8 cellular contexts compared by ENCODE assay signal in genomic region chr1:228664399-228664914, GRCh38.
DNase-seq lines count a peak whose midpoint lies in the region; ATAC-seq and TF ChIP-seq lines count a peak whose summit lies in the region.

No MANE protein-coding gene starts in this region.

- intact Hi-C loops in lower leg skin (cut with DNase I; ENCODE audit: low total_unique reads): no loop called here

- TF ChIP-seq CTCF in AG10803 (conservative IDR thresholded peaks at IDR 0.05; ENCODE audit: low read length): peak; percentile 78
- TF ChIP-seq CTCF in lower leg skin (IDR thresholded peaks at IDR 0.05): peak in 1 of 3 donors; percentile 28

- no peaks in the 10 kb centered on the region for H3K36me3 ChIP-seq in HAP-1 (replicated peaks)

- H3K4me1 ChIP-seq in HAP-1: no peaks in the 10 kb centered on the region

- no peak for TF ChIP-seq POLR2A in lower leg skin (IDR thresholded peaks at IDR 0.05)

- H3K27me3 ChIP-seq in HAP-1 (ENCODE audit: low read depth): no peaks in the 10 kb centered on the region

- no peak for ATAC-seq in HG03139 (IDR thresholded peaks at IDR 0.05; ENCODE audit: unreplicated experiment)

- WGBS in lower leg skin, 2 donors: 41 to 42% methylated on average over 14 of the region's 14 CpGs

- H3K9me3 ChIP-seq in HAP-1: no peaks in the 10 kb centered on the region; the same call in 1 of the 2 replicates

- DNase-seq in AG10803 (ENCODE audit: low read depth) (peak; percentile 70), HAP-1 (ENCODE audit: low spot score in 2 of 2) (peak; percentile 59 to 89), NCI-H524 (lab: John Stamatoyannopoulos, UW) (peak; percentile 29 to 70), dedifferentiated amniotic fluid mesenchymal stem cell (ENCODE audit: extremely low spot score) (peak; percentile 74), lower leg skin (ENCODE audit: low spot score in 2 of 2) (peak; percentile 78 to 94)
- DNase-seq in activated CD4-positive, alpha-beta T cell treated with anti-CD3 and anti-CD28 coated beads for 48 hours: peak; percentile 85
- peak; percentile 32 for DNase-seq in stimulated activated CD8-positive, alpha-beta memory T cell treated with anti-CD3 and anti-CD28 coated beads, Interleukin-12 subunit alpha, Interleukin-12 subunit beta, amount 100 ng/mL, for 24 hours (ENCODE audit: extremely low read depth)

- H3K4me3 ChIP-seq in AG10803 (ENCODE audit: low read length) (no peak overlapping the region), HAP-1 (no peak overlapping the region), lower leg skin (ENCODE audit: low read depth, poor library complexity, severe bottlenecking) (no peak overlapping the region)

- in situ Hi-C loops in HAP-1 (cut with MboI; ENCODE audit: low sequenced_read_pairs): no loop called here

Comparison
In these comparisons a context has a peak if more than half of its experiments do, and no peak if none do; other contexts are left out.
1. DNase-seq: peak in every context shown above with its lines; median percentile 86 in lower leg skin; 85 in activated CD4-positive, alpha-beta T cell treated with anti-CD3 and anti-CD28 coated beads for 48 hours; 74 in HAP-1; 74 in dedifferentiated amniotic fluid mesenchymal stem cell; 70 in AG10803; 50 in NCI-H524; 32 in stimulated activated CD8-positive, alpha-beta memory T cell treated with anti-CD3 and anti-CD28 coated beads, Interleukin-12 subunit alpha, Interleukin-12 subunit beta, amount 100 ng/mL, for 24 hours.